ENCODE assay signal across 15 cellular contexts in genomic region chr4:40502220-40502619, GRCh38.
DNase-seq lines count a peak whose midpoint lies in the region; ATAC-seq and TF ChIP-seq lines count a peak whose summit lies in the region.
"Had no signal": no experiment of that assay in that cellular context is flagged by ENCODE, and none has a peak within 500 bp of the region (broad histone marks: within the 10 kb centered on the region; RNA-seq: fewer than 3 reads in every experiment).

No MANE protein-coding gene starts in this region.

- 0 out of 2 replicates have a peak overlapping the region, but pooled peaks have one; percentile 55 for H3K27ac ChIP-seq in GM23338 (ENCODE audit: low read depth)
- peak overlapping the region; percentile 43 for H3K27ac ChIP-seq in neutrophil
- no peak overlapping the region for H3K27ac ChIP-seq in gastrocnemius medialis
- H3K27ac ChIP-seq in SK-N-SH (ENCODE audit: low read depth in 2 of 2, low read length in 1 of 2): no peak overlapping the region
- H3K27ac ChIP-seq: SJSA1 had no signal

- peaks cover 16% of the 10 kb centered on the region for H3K4me1 Mint-ChIP-seq in T-helper 1 cell treated with Interleukin-12 subunit alpha and Interleukin-12 subunit beta and Interleukin-4 antibody, amounts not matched to agents 30 μg/mL and 1 μg/mL, for 36 hours (ENCODE audit: low read depth)
- peaks cover 7% of the 10 kb centered on the region for H3K4me1 Mint-ChIP-seq in GM23338
- H3K4me1 Mint-ChIP-seq in activated T-helper 17 cell treated with anti-CD3 and anti-CD28 coated beads, Interleukin-2, amount 50 U/mL, for 72 hours: peaks cover 10% of the 10 kb centered on the region
- H3K4me1 Mint-ChIP-seq: central memory CD8-positive, alpha-beta T cell; natural killer cell had no signal

- peaks cover 3% of the 10 kb centered on the region for H3K36me3 Mint-ChIP-seq in T-helper 1 cell treated with Interleukin-12 subunit alpha and Interleukin-12 subunit beta and Interleukin-4 antibody, amounts not matched to agents 30 μg/mL and 1 μg/mL, for 36 hours (ENCODE audit: low read depth)
- H3K36me3 Mint-ChIP-seq in GM23338 (ENCODE audit: low read depth): peaks cover 19% of the 10 kb centered on the region
- H3K36me3 Mint-ChIP-seq in activated T-helper 17 cell treated with anti-CD3 and anti-CD28 coated beads, Interleukin-2, amount 50 U/mL, for 72 hours (ENCODE audit: low read depth): no peaks in the 10 kb centered on the region
- H3K36me3 Mint-ChIP-seq: natural killer cell had no signal

- TF ChIP-seq CTCF in GM23338 (conservative IDR thresholded peaks at IDR 0.05; ENCODE audit: low read depth in 2 of 2): no peak
- TF ChIP-seq CTCF in neutrophil (IDR thresholded peaks at IDR 0.05): no peak
- no peak for TF ChIP-seq CTCF in gastrocnemius medialis (IDR thresholded peaks at IDR 0.05 in 4 of 5, conservative IDR thresholded peaks at IDR 0.05 in 1 of 5)
- no peak for TF ChIP-seq CTCF in SK-N-SH (IDR thresholded peaks at IDR 0.05)

- H4K20me1 ChIP-seq in GM23338 (replicated peaks; ENCODE audit: insufficient read depth) (peaks cover 9% of the 10 kb centered on the region), SK-N-SH (ENCODE audit: insufficient read depth) (no peaks in the 10 kb centered on the region)

- no peak for ATAC-seq in GM23338
- no peak for ATAC-seq in activated T-helper 17 cell treated with anti-CD3 and anti-CD28 coated beads, Interleukin-2, amount 50 U/mL, for 72 hours (replicated peaks)
- ATAC-seq in gastrocnemius medialis: no peak
- ATAC-seq: natural killer cell had no signal

- intact Hi-C loops in gastrocnemius medialis (cut with DNase I; ENCODE audit: low total_unique reads): no loop called here

- H3K4me3 ChIP-seq in GM23338 (no peak overlapping the region), neutrophil (ENCODE audit: low read depth in 1 of 2, low read length in 1 of 2) (no peak overlapping the region), gastrocnemius medialis (no peak overlapping the region), SK-N-SH (ENCODE audit: low read depth in 2 of 2, low read length in 1 of 2) (no peak overlapping the region)
- H3K4me3 ChIP-seq: SJSA1 had no signal

- no peaks in the 10 kb centered on the region for H3K27me3 Mint-ChIP-seq in T-helper 1 cell treated with Interleukin-12 subunit alpha and Interleukin-12 subunit beta and Interleukin-4 antibody, amounts not matched to agents 30 μg/mL and 1 μg/mL, for 36 hours (ENCODE audit: low read depth)
- H3K27me3 Mint-ChIP-seq in GM23338 (ENCODE audit: insufficient read depth, low read depth, poor library complexity): peaks cover 17% of the 10 kb centered on the region
- no peaks in the 10 kb centered on the region for H3K27me3 Mint-ChIP-seq in activated T-helper 17 cell treated with anti-CD3 and anti-CD28 coated beads, Interleukin-2, amount 50 U/mL, for 72 hours
- H3K27me3 Mint-ChIP-seq: central memory CD8-positive, alpha-beta T cell had no signal

- H3K4me2 ChIP-seq in GM23338 (no peak overlapping the region), SK-N-SH (no peak overlapping the region)

- no peak for TF ChIP-seq POLR2A in gastrocnemius medialis (IDR thresholded peaks at IDR 0.05)

- H3K9me2 ChIP-seq in GM23338 (ENCODE audit: insufficient read depth) (no peaks in the 10 kb centered on the region), SK-N-SH (no peaks in the 10 kb centered on the region)

- TF ChIP-seq EP300 in SK-N-SH (IDR thresholded peaks at IDR 0.05; ENCODE audit: borderline replicate concordance in 1 of 2, low read depth in 1 of 2, low read length in 1 of 2): no peak

- H3K4me3 Mint-ChIP-seq in T-helper 1 cell treated with Interleukin-12 subunit alpha and Interleukin-12 subunit beta and Interleukin-4 antibody, amounts not matched to agents 30 μg/mL and 1 μg/mL, for 36 hours: no peak overlapping the region
- no peak overlapping the region for H3K4me3 Mint-ChIP-seq in GM23338
- no peak overlapping the region for H3K4me3 Mint-ChIP-seq in activated T-helper 17 cell treated with anti-CD3 and anti-CD28 coated beads, Interleukin-2, amount 50 U/mL, for 72 hours
- H3K4me3 Mint-ChIP-seq: central memory CD8-positive, alpha-beta T cell; natural killer cell had no signal

- H3K9ac ChIP-seq in SK-N-SH: no peak overlapping the region

- H3K9me3 Mint-ChIP-seq in T-helper 1 cell treated with Interleukin-12 subunit alpha and Interleukin-12 subunit beta and Interleukin-4 antibody, amounts not matched to agents 30 μg/mL and 1 μg/mL, for 36 hours: no peaks in the 10 kb centered on the region
- no peaks in the 10 kb centered on the region for H3K9me3 Mint-ChIP-seq in GM23338
- H3K9me3 Mint-ChIP-seq in activated T-helper 17 cell treated with anti-CD3 and anti-CD28 coated beads, Interleukin-2, amount 50 U/mL, for 72 hours: no peaks in the 10 kb centered on the region
- H3K9me3 Mint-ChIP-seq: central memory CD8-positive, alpha-beta T cell; natural killer cell had no signal

- no peaks in the 10 kb centered on the region for H3K9me3 ChIP-seq in neutrophil
- H3K9me3 ChIP-seq in gastrocnemius medialis: no peaks in the 10 kb centered on the region
- H3K9me3 ChIP-seq in SK-N-SH: no peaks in the 10 kb centered on the region
- H3K9me3 ChIP-seq: Caco-2, SJSA1 had no signal

- H2AFZ ChIP-seq in GM23338 (no peak overlapping the region), SK-N-SH (ENCODE audit: low read depth) (no peak overlapping the region)

- H3F3A ChIP-seq in GM23338 (replicated peaks; ENCODE audit: low read depth) (no peaks in the 10 kb centered on the region), SK-N-SH (replicated peaks; ENCODE audit: insufficient read depth) (no peaks in the 10 kb centered on the region)

- in situ Hi-C loops in gastrocnemius medialis (cut with MboI; ENCODE audit: low sequenced_read_pairs in 4 of 4): no loop called here

- WGBS in SK-N-SH (ENCODE audit: low lambda C conversion rate): 93% methylated on average over 4 of the region's 4 CpGs

- CTCF ChIA-PET in SK-N-SH (lab: Yijun Ruan, JAX): no interaction called here

- no peak for DNase-seq in T-helper 1 cell
- DNase-seq in GM23338 (ENCODE audit: low spot score): no peak
- no peak for DNase-seq in gastrocnemius medialis
- DNase-seq in activated CD4-positive, CD25-positive, alpha-beta regulatory T cell (lab: John Stamatoyannopoulos, UW): no peak
- no peak for DNase-seq in SK-N-SH
- DNase-seq: Caco-2; foreskin fibroblast; natural killer cell; NCI-H1694; NK-92 treated with Interleukin-12 subunit alpha and Interleukin-12 subunit beta, amount 100 ng/mL, for 24 hours had no signal

- H3K27me3 ChIP-seq in GM23338 (ENCODE audit: insufficient read depth) (no peaks in the 10 kb centered on the region), neutrophil (no peaks in the 10 kb centered on the region), gastrocnemius medialis (no peaks in the 10 kb centered on the region), SK-N-SH (ENCODE audit: insufficient read depth) (no peaks in the 10 kb centered on the region)
- H3K27me3 ChIP-seq: SJSA1 had no signal

- POLR2A ChIA-PET in SK-N-SH (lab: Yijun Ruan, JAX): no interaction called here

- H3K27ac Mint-ChIP-seq in T-helper 1 cell treated with Interleukin-12 subunit alpha and Interleukin-12 subunit beta and Interleukin-4 antibody, amounts not matched to agents 30 μg/mL and 1 μg/mL, for 36 hours: peak overlapping the region; percentile 18
- H3K27ac Mint-ChIP-seq in GM23338: 0 out of 2 replicates have a peak overlapping the region, but pooled peaks have one; percentile 9
- peak overlapping the region; percentile 34 for H3K27ac Mint-ChIP-seq in activated T-helper 17 cell treated with anti-CD3 and anti-CD28 coated beads, Interleukin-2, amount 50 U/mL, for 72 hours
- H3K27ac Mint-ChIP-seq: natural killer cell had no signal

- H3K36me3 ChIP-seq in GM23338 (ENCODE audit: insufficient read depth) (peaks cover 6% of the 10 kb centered on the region; the same call in 1 of the 2 replicates), neutrophil (peaks cover 23% of the 10 kb centered on the region), gastrocnemius medialis (no peaks in the 10 kb centered on the region), SK-N-SH (replicated peaks in 1 of 2; ENCODE audit: control insufficient read depth in 1 of 2, insufficient read depth in 2 of 2, low read length in 1 of 2) (no peaks in the 10 kb centered on the region)
- H3K36me3 ChIP-seq: SJSA1 had no signal

- no peak for TF ChIP-seq RAD21 in SK-N-SH (IDR thresholded peaks at IDR 0.05; ENCODE audit: low read length)

- peaks cover 32% of the 10 kb centered on the region for H3K79me2 ChIP-seq in GM23338 (replicated peaks; ENCODE audit: insufficient read depth)
- H3K79me2 ChIP-seq in SK-N-SH (ENCODE audit: insufficient read depth): no peaks in the 10 kb centered on the region

- H3K4me1 ChIP-seq in GM23338 (ENCODE audit: insufficient read depth) (no peaks in the 10 kb centered on the region; the same call in 1 of the 2 replicates), neutrophil (ENCODE audit: control insufficient read depth in 1 of 2, insufficient read depth in 1 of 2, low read depth in 1 of 2, low read length in 1 of 2) (peaks cover 14 to 16% of the 10 kb centered on the region in 2 experiments), gastrocnemius medialis (no peaks in the 10 kb centered on the region), SK-N-SH (ENCODE audit: control insufficient read depth in 1 of 2, insufficient read depth in 2 of 2, low read depth in 1 of 2, low read length in 1 of 2) (no peaks in the 10 kb centered on the region)
- H3K4me1 ChIP-seq: SJSA1 had no signal

TF ChIP-seq in SK-N-SH, 30 proteins besides CTCF, POLR2A, EP300 and RAD21:
- TF ChIP-seq FOSL2 (IDR thresholded peaks at IDR 0.05; ENCODE audit: borderline replicate concordance, low read depth): no peak
- TF ChIP-seq RCOR1 (IDR thresholded peaks at IDR 0.05; ENCODE audit: low read length): no peak
- no peak for TF ChIP-seq NFIC (IDR thresholded peaks at IDR 0.05; ENCODE audit: borderline replicate concordance)
- TF ChIP-seq FOXJ3 (CRISPR knock-in tag; IDR thresholded peaks at IDR 0.05): no peak
- TF ChIP-seq GABPA (IDR thresholded peaks at IDR 0.05; ENCODE audit: low read depth): no peak
- no peak for TF ChIP-seq TAF1 (IDR thresholded peaks at IDR 0.05; ENCODE audit: borderline replicate concordance, low read depth, low read length)

Comparison
In these comparisons a context has a peak if more than half of its experiments do, and no peak if none do; other contexts are left out.
1. H3K27ac ChIP-seq: peak in GM23338 (single experiment) and neutrophil (single experiment); none in gastrocnemius medialis (0 of 4) and SK-N-SH (0 of 2).
2. Peak in every context shown above with its lines, with median percentiles within 50 percentile points of each other: H3K27ac Mint-ChIP-seq.